ENCODE assay signal across 8 cellular contexts in genomic region chr1:37556712-37557196, GRCh38.
A peak's percentile ranks its signal among the peaks of the same experiment; 100 is the strongest.
DNase-seq lines count a peak whose midpoint lies in the region; ATAC-seq and TF ChIP-seq lines count a peak whose summit lies in the region.

Gene DNALI1, plus strand, starts transcription at chr1:37556940. Its CDS starts 55 bp downstream, at chr1:37556995.

- H3K4me1 ChIP-seq in iPS-18a (ENCODE audit: control insufficient read depth, low read depth, low read length), result peaks cover 9% of the 10 kb centered on the region

- H3K9me3 ChIP-seq in iPS-18a (ENCODE audit: control insufficient read depth, low read depth, low read length), result no peaks in the 10 kb centered on the region

- peak within 1 kb of the TSS; percentile 77 for H3K9ac ChIP-seq in iPS-18a (ENCODE audit: low read length)

- peak within 1 kb of the TSS; percentile 47 to 53 for H3K4me3 ChIP-seq in cardiac fibroblast (replicated peaks in 1 of 2; ENCODE audit: low read depth in 2 of 2, low read length in 2 of 2)
- H3K4me3 ChIP-seq in iPS-18a (ENCODE audit: low read length), result peak within 1 kb of the TSS; percentile 72

- H3K27ac ChIP-seq in iPS-18a (ENCODE audit: low read length), result peak within 1 kb of the TSS; percentile 55

- peak; percentile 41 for DNase-seq in stimulated activated CD4-positive, alpha-beta T cell treated with anti-CD3 and anti-CD28 coated beads, Interleukin-15, amount 100 ng/mL, for 24 hours
- no peak for DNase-seq in stimulated activated CD4-positive, alpha-beta T cell treated with anti-CD3 and anti-CD28 coated beads, Interleukin-4, amount 100 ng/mL, for 24 hours
- peak; percentile 6 for DNase-seq in NCI-H82 treated with DMSO at 0.1 percent for 48 hours (lab: John Stamatoyannopoulos, UW; ENCODE audit: unreplicated experiment)
- DNase-seq in cardiac fibroblast (ENCODE audit: low read depth in 2 of 2), result peak; percentile 92 to 96
- DNase-seq in retina, result peak; percentile 94
- DNase-seq in GF-D8 (lab: John Stamatoyannopoulos, UW), result no peak

- no peak for ATAC-seq in HG03280 (IDR thresholded peaks at IDR 0.05; ENCODE audit: unreplicated experiment)

- no peak for TF ChIP-seq CTCF in cardiac fibroblast (IDR thresholded peaks at IDR 0.05; ENCODE audit: low read depth, low read length)

- peaks cover 5% of the 10 kb centered on the region for H3K36me3 ChIP-seq in iPS-18a (ENCODE audit: control insufficient read depth, low read depth, low read length)

- no peaks in the 10 kb centered on the region for H3K27me3 ChIP-seq in iPS-18a (ENCODE audit: control insufficient read depth, insufficient read depth, low read length)

Comparison
In these comparisons a context has a peak if more than half of its experiments do, and no peak if none do; other contexts are left out.
1. DNase-seq: peak in stimulated activated CD4-positive, alpha-beta T cell treated with anti-CD3 and anti-CD28 coated beads, Interleukin-15, amount 100 ng/mL, for 24 hours (single experiment), NCI-H82 treated with DMSO at 0.1 percent for 48 hours (single experiment), cardiac fibroblast (2 of 2) and retina (single experiment); none in stimulated activated CD4-positive, alpha-beta T cell treated with anti-CD3 and anti-CD28 coated beads, Interleukin-4, amount 100 ng/mL, for 24 hours (single experiment) and GF-D8 (single experiment).